ENCODE assay signal across 15 cellular contexts in genomic region chr2:217923007-217923686, GRCh38.
DNase-seq lines count a peak whose midpoint lies in the region; ATAC-seq, FAIRE-seq and TF ChIP-seq lines count a peak whose summit lies in the region.
"Had no signal": no experiment of that assay in that cellular context is flagged by ENCODE, and none has a peak within 500 bp of the region (broad histone marks: within the 10 kb centered on the region; RNA-seq: fewer than 3 reads in every experiment).

No MANE protein-coding gene starts in this region.

- WGBS in mammary epithelial cell (ENCODE audit: low coverage, missing lambda C conversion rate): 81% methylated on average over 6 of the region's 8 CpGs
- 61% methylated on average over 8 of the region's 8 CpGs for WGBS in prostate gland
- WGBS in upper lobe of left lung, 2 donors: 74 to 81% methylated on average over 7 to 8 of the region's 8 CpGs

- no peak for TF ChIP-seq CTCF in breast epithelium (IDR thresholded peaks at IDR 0.05)
- no peak for TF ChIP-seq CTCF in mammary epithelial cell (conservative IDR thresholded peaks at IDR 0.05 in 1 of 2, IDR thresholded peaks at IDR 0.05 in 1 of 2; ENCODE audit: extremely low read depth in 1 of 2, insufficient read depth in 1 of 2, low read depth in 1 of 2, low read length in 2 of 2)
- no peak for TF ChIP-seq CTCF in kidney (IDR thresholded peaks at IDR 0.05; ENCODE audit: borderline replicate concordance, extremely low read depth, insufficient read depth)
- TF ChIP-seq CTCF in prostate gland (IDR thresholded peaks at IDR 0.05): no peak
- no peak for TF ChIP-seq CTCF in upper lobe of left lung (IDR thresholded peaks at IDR 0.05)

- in situ Hi-C loops in mammary epithelial cell (cut with MboI; ENCODE audit: low sequenced_read_pairs in 2 of 2): no loop called here

- H3K9ac ChIP-seq in mammary epithelial cell (ENCODE audit: insufficient read depth, low read length) (no peak overlapping the region), kidney (ENCODE audit: low read length in 2 of 2) (peak overlapping the region; percentile 51 to 76)

- H4K20me1 ChIP-seq in mammary epithelial cell (ENCODE audit: insufficient read depth, low read length): no peaks in the 10 kb centered on the region

- no peak for DNase-seq in breast epithelium (ENCODE audit: low spot score in 2 of 2)
- DNase-seq in mammary epithelial cell: no peak
- no peak for DNase-seq in kidney
- DNase-seq in prostate gland (ENCODE audit: low spot score): no peak
- DNase-seq in upper lobe of left lung: no peak
- DNase-seq in NOMO-1 treated with dmso at 0.1 percent for 144 hours (lab: John Stamatoyannopoulos, UW; ENCODE audit: unreplicated experiment): no peak
- DNase-seq: 8988T; activated CD8-positive, alpha-beta memory T cell treated with anti-CD3 and anti-CD28 coated beads, Interleukin-2, amount 50 U/mL, for 4 hours; activated naive CD4-positive, alpha-beta T cell treated with anti-CD3 and anti-CD28 coated beads for 36 hours; CD4-positive, CD25-positive, alpha-beta regulatory T cell; NCI-H1930; NCI-H526 treated with DMSO at 0.1 percent for 48 hours had no signal

- no TSS peak for BruUV-seq in mammary epithelial cell (replicated peaks; lab: Mats Ljungman, UMichigan)

- H3K27me3 ChIP-seq in breast epithelium (no peaks in the 10 kb centered on the region), mammary epithelial cell (ENCODE audit: insufficient read depth, low read length) (no peaks in the 10 kb centered on the region), prostate gland (replicated peaks; ENCODE audit: insufficient read depth) (no peaks in the 10 kb centered on the region), upper lobe of left lung (no peaks in the 10 kb centered on the region)

- TF ChIP-seq EP300 in upper lobe of left lung (IDR thresholded peaks at IDR 0.05): no peak

- H2AFZ ChIP-seq in mammary epithelial cell (ENCODE audit: low read depth, low read length): no peak overlapping the region

- intact Hi-C loops in breast epithelium (cut with DNase I; ENCODE audit: low total_unique reads): no loop called here
- intact Hi-C loops in mammary epithelial cell (cut with micrococcal nuclease): no loop called here
- intact Hi-C loops in kidney (cut with DNase I): no loop called here
- intact Hi-C loops in prostate gland (cut with DNase I): no loop called here

- no peak overlapping the region for H3K4me2 ChIP-seq in mammary epithelial cell (ENCODE audit: insufficient read depth, low read depth, low read length)

- H3K9me3 ChIP-seq in breast epithelium (no peaks in the 10 kb centered on the region), mammary epithelial cell (replicated peaks; ENCODE audit: insufficient read depth, low read length) (no peaks in the 10 kb centered on the region), kidney (ENCODE audit: control insufficient read depth in 1 of 2, low read length in 2 of 2) (no peaks in the 10 kb centered on the region), prostate gland (no peaks in the 10 kb centered on the region), upper lobe of left lung (no peaks in the 10 kb centered on the region)

- H3K4me1 ChIP-seq in breast epithelium: peaks cover 39 to 42% of the 10 kb centered on the region in 2 donors
- H3K4me1 ChIP-seq in mammary epithelial cell (ENCODE audit: insufficient read depth, low read length): peaks cover 2% of the 10 kb centered on the region
- peaks cover 86 to 95% of the 10 kb centered on the region in 2 donors for H3K4me1 ChIP-seq in kidney (ENCODE audit: control insufficient read depth in 1 of 2, insufficient read depth in 1 of 2, low read depth in 1 of 2, low read length in 2 of 2)
- H3K4me1 ChIP-seq in prostate gland (replicated peaks): peaks cover 45% of the 10 kb centered on the region
- peaks cover 87 to 100% (median 94%) of the 10 kb centered on the region in 4 donors for H3K4me1 ChIP-seq in upper lobe of left lung

- TF ChIP-seq POLR2A in breast epithelium (IDR thresholded peaks at IDR 0.05) (no peak), prostate gland (IDR thresholded peaks at IDR 0.05) (no peak), upper lobe of left lung (IDR thresholded peaks at IDR 0.05) (no peak)

- H3K4me3 ChIP-seq in breast epithelium (peak overlapping the region in 1 of 3 donors; percentile 45), mammary epithelial cell (replicated peaks in 1 of 3; ENCODE audit: insufficient read depth in 1 of 3, low read depth in 2 of 3, low read length in 3 of 3) (no peak overlapping the region), kidney (ENCODE audit: low read length in 2 of 2) (peak overlapping the region in 1 of 2 donors; percentile 2), prostate gland (no peak overlapping the region), upper lobe of left lung (no peak overlapping the region)
- H3K4me3 ChIP-seq: GM12878 had no signal

- ATAC-seq in upper lobe of left lung (ENCODE audit: low FRiP score in 2 of 2) (peak in 1 of 2 donors; percentile 15), GM18861 (IDR thresholded peaks at IDR 0.05; ENCODE audit: unreplicated experiment) (no peak)
- ATAC-seq in activated CD4-positive, CD25-positive, alpha-beta regulatory T cell treated with anti-CD3 and anti-CD28 coated beads, Interleukin-2, amount 50 U/mL, for 24 hours: no peak
- ATAC-seq: GM12878 had no signal

- no peaks in the 10 kb centered on the region for H3K79me2 ChIP-seq in mammary epithelial cell (ENCODE audit: insufficient read depth, low read length)

- CTCF ChIA-PET in mammary epithelial cell (lab: Charles Lee; ENCODE audit: low non-redundant PET): no interaction called here

- no peaks in the 10 kb centered on the region for H3K36me3 ChIP-seq in breast epithelium
- H3K36me3 ChIP-seq in mammary epithelial cell (ENCODE audit: insufficient read depth, low read length): no peaks in the 10 kb centered on the region
- H3K36me3 ChIP-seq in kidney (ENCODE audit: control insufficient read depth in 1 of 2, insufficient read depth in 2 of 2, low read length in 2 of 2): peaks cover 3 to 42% of the 10 kb centered on the region in 2 donors
- H3K36me3 ChIP-seq in prostate gland: no peaks in the 10 kb centered on the region
- H3K36me3 ChIP-seq in upper lobe of left lung: peaks cover 0 to 26% (median 0%) of the 10 kb centered on the region in 4 donors

- no peak for FAIRE-seq in kidney (lab: Jason Lieb, UNC)
- FAIRE-seq: GM12878 had no signal

- H3K27ac ChIP-seq in breast epithelium (peak overlapping the region; percentile 91 to 95), mammary epithelial cell (ENCODE audit: insufficient read depth, low read depth, low read length) (no peak overlapping the region), kidney (ENCODE audit: low read depth in 2 of 2, low read length in 2 of 2) (peak overlapping the region; percentile 89 to 95), prostate gland (peak overlapping the region; percentile 91 to 92), upper lobe of left lung (peak overlapping the region; percentile 89 to 99 (median 92))

- dilution Hi-C loops in mammary epithelial cell (cut with HindIII; ENCODE audit: low sequenced_read_pairs): loop anchor here (5.0 kb wide), 1 partner anchor 34 kb away; no protein-coding TSS in a partner anchor
